Comparison of ENCODE assay signal across 21 cellular contexts in genomic region chr11:12854829-12855228, GRCh38.
DNase-seq lines count a peak whose midpoint lies in the region; ATAC-seq and TF ChIP-seq lines count a peak whose summit lies in the region.
"Had no signal": no experiment of that assay in that cellular context is flagged by ENCODE, and none has a peak within 500 bp of the region (broad histone marks: within the 10 kb centered on the region; RNA-seq: fewer than 3 reads in every experiment).

No MANE protein-coding gene starts in this region.

- no peaks in the 10 kb centered on the region for H3K9me3 ChIP-seq in right atrium auricular region
- no peaks in the 10 kb centered on the region for H3K9me3 ChIP-seq in trophoblast cell (ENCODE audit: insufficient read depth, low read depth, low read length)
- H3K9me3 ChIP-seq in ovary: no peaks in the 10 kb centered on the region
- H3K9me3 ChIP-seq in PC-9 (ENCODE audit: insufficient read depth, low read depth): no peaks in the 10 kb centered on the region
- H3K9me3 ChIP-seq: BLaER1, left lung, thyroid gland had no signal

- H3K14ac ChIP-seq in trophoblast cell (ENCODE audit: low read length): no peak overlapping the region

- H3K9me2 ChIP-seq in PC-9 (ENCODE audit: insufficient read depth): no peaks in the 10 kb centered on the region

- no peak for TF ChIP-seq POLR2A in ovary (IDR thresholded peaks at IDR 0.05)

- no peak overlapping the region for H2BK12ac ChIP-seq in trophoblast cell (ENCODE audit: low read length)

- DNase-seq in right atrium auricular region (ENCODE audit: low spot score) (no peak), Right ventricle myocardium superior (no peak), kidney epithelial cell (ENCODE audit: low read depth) (peak; percentile 77), trophoblast cell (no peak), ovary (no peak), GM20000 (ENCODE audit: low spot score) (no peak), NCI-H1105 (lab: John Stamatoyannopoulos, UW) (no peak), PC-9 (no peak)
- DNase-seq: activated T-cell treated with anti-CD3 and anti-CD28 coated beads, Interleukin-2, amount 50 U/mL, for 48 hours; brain microvascular endothelial cell; DMS153; foreskin fibroblast; left lung; NCI-H2029; NCI-H446 treated with DMSO at 0.1 percent for 48 hours; stimulated activated naive B cell treated with anti-CD40 and anti-IgM and Interleukin-4, amounts not matched to agents 10 μg/mL and 1 μg/mL and 100 μg/mL, for 72 hours; T1000 had no signal

- H3K18ac ChIP-seq in trophoblast cell (ENCODE audit: low read length): no peak overlapping the region

- H4K12ac ChIP-seq in trophoblast cell (ENCODE audit: low read depth, low read length): no peak overlapping the region

- H2AFZ ChIP-seq in trophoblast cell (ENCODE audit: insufficient read depth, low read length, poor library complexity): no peak overlapping the region
- no peak overlapping the region for H2AFZ ChIP-seq in PC-9

- no peak overlapping the region for H2BK120ac ChIP-seq in trophoblast cell (ENCODE audit: insufficient read depth, low read length, poor library complexity)

- H3K27ac ChIP-seq in right atrium auricular region (peak overlapping the region; percentile 68 to 83), trophoblast cell (ENCODE audit: low read depth, low read length) (no peak overlapping the region), ovary (no peak overlapping the region), PC-9 (no peak overlapping the region)
- H3K27ac ChIP-seq: BLaER1, brain microvascular endothelial cell, coronary artery, left lung, RWPE1, thyroid gland had no signal

- no peaks in the 10 kb centered on the region for H4K20me1 ChIP-seq in PC-9 (ENCODE audit: insufficient read depth)
- H4K20me1 ChIP-seq: BLaER1 had no signal

- no peak overlapping the region for H4K91ac ChIP-seq in trophoblast cell (ENCODE audit: low read depth, low read length)

- no peak for ATAC-seq in Right ventricle myocardium superior (ENCODE audit: poor library complexity)
- ATAC-seq: stimulated activated naive B cell treated with anti-CD40 and anti-IgM and Interleukin-4, amounts not matched to agents 10 μg/mL and 1 μg/mL and 100 μg/mL, for 72 hours had no signal

- TF ChIP-seq EP300 in ovary (IDR thresholded peaks at IDR 0.05): no peak

- no CpG with 5 or more reads among the region's 3 CpGs for WGBS in trophoblast cell (ENCODE audit: extremely low coverage, insufficient coverage, insufficient read length)
- 92 to 95% (median 93%) methylated on average over 3 of the region's 3 CpGs for whole genome bisulfite sequencing in ovary, 3 donors

- H3K27me3 ChIP-seq in right atrium auricular region: no peaks in the 10 kb centered on the region
- no peaks in the 10 kb centered on the region for H3K27me3 ChIP-seq in kidney epithelial cell (ENCODE audit: control insufficient read depth, insufficient read depth, low read length)
- no peaks in the 10 kb centered on the region for H3K27me3 ChIP-seq in trophoblast cell (ENCODE audit: insufficient read depth, low read length)
- H3K27me3 ChIP-seq in ovary: no peaks in the 10 kb centered on the region
- H3K27me3 ChIP-seq in PC-9 (ENCODE audit: insufficient read depth, low read depth): no peaks in the 10 kb centered on the region
- H3K27me3 ChIP-seq: BLaER1, brain microvascular endothelial cell, left lung, thyroid gland had no signal

- intact Hi-C loops in Right ventricle myocardium superior (cut with DNase I): no loop called here
- intact Hi-C loops in ovary (cut with DNase I): no loop called here
- intact Hi-C loops in PC-9 (cut with micrococcal nuclease; ENCODE audit: unreplicated experiment): no loop called here

- H3K36me3 ChIP-seq in right atrium auricular region (no peaks in the 10 kb centered on the region), kidney epithelial cell (ENCODE audit: control insufficient read depth, insufficient read depth, low read length) (no peaks in the 10 kb centered on the region), trophoblast cell (ENCODE audit: control insufficient read depth in 1 of 2, insufficient read depth in 2 of 2, low read length in 2 of 2) (peaks cover 0 to 9% of the 10 kb centered on the region in 2 experiments), ovary (no peaks in the 10 kb centered on the region), PC-9 (ENCODE audit: low read depth) (no peaks in the 10 kb centered on the region; the same call in 1 of the 2 replicates)
- H3K36me3 ChIP-seq: BLaER1, brain microvascular endothelial cell, left lung, thyroid gland had no signal

- peaks cover 14% of the 10 kb centered on the region for H3K79me2 ChIP-seq in trophoblast cell (ENCODE audit: control insufficient read depth, insufficient read depth, low read length, poor library complexity)
- H3K79me2 ChIP-seq in PC-9 (ENCODE audit: low read depth): peaks cover 22% of the 10 kb centered on the region

- peak overlapping the region; percentile 30 for H3K4ac ChIP-seq in trophoblast cell (ENCODE audit: low read depth, low read length)

- TF ChIP-seq CTCF in right atrium auricular region (IDR thresholded peaks at IDR 0.05) (no peak), kidney epithelial cell (IDR thresholded peaks at IDR 0.05; ENCODE audit: insufficient read depth, low read length, poor library complexity, severe bottlenecking) (no peak), ovary (IDR thresholded peaks at IDR 0.05) (no peak), GM20000 (IDR thresholded peaks at IDR 0.05; ENCODE audit: extremely low read depth, missing control alignments) (no peak), PC-9 (conservative IDR thresholded peaks at IDR 0.05) (no peak)

- BruUV-seq in PC-9 (replicated peaks; lab: Mats Ljungman, UMichigan): no TSS peak

- H4K8ac ChIP-seq in trophoblast cell (ENCODE audit: low read depth, low read length): no peak overlapping the region

- no peak overlapping the region for H3K23ac ChIP-seq in trophoblast cell (ENCODE audit: low read length)

- H3K4me3 ChIP-seq in right atrium auricular region (no peak overlapping the region), kidney epithelial cell (ENCODE audit: low read depth, low read length) (no peak overlapping the region), trophoblast cell (ENCODE audit: low read depth, low read length) (no peak overlapping the region), ovary (no peak overlapping the region), PC-9 (no peak overlapping the region)
- H3K4me3 ChIP-seq: BLaER1, coronary artery, left lung, thyroid gland had no signal

- H3K4me1 ChIP-seq in right atrium auricular region (peaks cover 0 to 27% of the 10 kb centered on the region in 2 donors), trophoblast cell (ENCODE audit: control insufficient read depth in 1 of 2, insufficient read depth in 2 of 2, low read length in 2 of 2) (peaks cover 7 to 11% of the 10 kb centered on the region in 2 experiments), ovary (ENCODE audit: insufficient read depth) (peaks cover 13% of the 10 kb centered on the region), PC-9 (replicated peaks; ENCODE audit: insufficient read depth) (no peaks in the 10 kb centered on the region)
- H3K4me1 ChIP-seq: BLaER1, left lung had no signal

- POLR2A ChIA-PET in PC-9 (lab: Charles Lee; ENCODE audit: unreplicated experiment): interaction anchor here (0.6 kb wide), 1 partner anchor 163 kb away, joined by 4 read pairs; no protein-coding TSS in a partner anchor

- H3K9ac ChIP-seq in trophoblast cell (ENCODE audit: low read length): no peak overlapping the region
- H3K9ac ChIP-seq: BLaER1 had no signal

- H3K4me2 ChIP-seq in trophoblast cell (ENCODE audit: low read length): no peak overlapping the region
- no peak overlapping the region for H3K4me2 ChIP-seq in PC-9
- H3K4me2 ChIP-seq: BLaER1 had no signal

- H2AK5ac ChIP-seq in trophoblast cell (ENCODE audit: low read length): no peak overlapping the region

- no peak overlapping the region for H2BK5ac ChIP-seq in trophoblast cell (ENCODE audit: low read depth, low read length, poor library complexity)

- H3F3A ChIP-seq in PC-9 (ENCODE audit: insufficient read depth, low read depth): no peaks in the 10 kb centered on the region

- no peaks in the 10 kb centered on the region for H3K79me1 ChIP-seq in trophoblast cell (ENCODE audit: low read length)

- CTCF ChIA-PET in PC-9 (lab: Charles Lee): no interaction called here

Comparison
In these comparisons a context has a peak if more than half of its experiments do, and no peak if none do; other contexts are left out.
1. H3K27ac ChIP-seq: peak in right atrium auricular region (2 of 2); none in trophoblast cell (single experiment), ovary (0 of 2) and PC-9 (single experiment).